In the genomic region with DNA sequence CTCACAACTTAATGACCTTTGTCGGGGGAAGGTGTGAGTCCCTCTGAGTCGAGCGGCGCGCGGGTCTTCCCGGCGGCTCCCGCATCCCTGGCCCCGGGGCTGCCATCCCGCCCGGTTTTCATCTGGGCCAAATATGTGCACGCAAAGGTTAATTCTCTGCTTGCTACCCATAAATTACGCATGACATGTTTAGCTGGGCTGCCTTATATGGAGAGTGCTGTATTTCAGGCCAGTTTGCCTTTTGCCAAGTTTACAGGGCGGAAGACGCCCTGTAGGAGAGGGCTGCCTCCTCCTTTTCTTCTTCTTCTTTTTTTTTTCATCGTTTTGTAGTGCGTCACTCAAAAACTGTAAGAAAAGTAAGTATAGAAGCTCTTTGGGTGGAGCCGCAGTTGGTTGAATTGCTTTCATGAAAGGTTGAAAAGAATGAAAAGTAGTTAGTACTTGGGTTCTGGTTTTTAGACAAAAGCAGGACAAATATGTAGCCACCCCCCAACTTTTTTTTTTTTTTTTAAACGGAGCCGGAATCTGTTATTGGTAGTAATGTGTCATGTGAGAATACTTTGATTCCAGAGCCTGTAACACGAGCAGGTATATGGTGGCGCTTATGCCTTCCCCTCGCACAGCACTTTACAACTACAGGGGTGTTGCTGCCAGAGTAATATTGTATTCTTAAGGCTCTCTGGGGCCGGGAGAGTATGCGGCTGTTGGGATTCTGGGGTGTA, we compare ENCODE assay signal across 8 cellular contexts. TPM values are rescaled to one million over a fixed set of nuclear protein-coding genes. Genes with fewer than 3 reads are reported as not detected.
DNase-seq lines count a peak whose midpoint lies in the region; ATAC-seq and TF ChIP-seq lines count a peak whose summit lies in the region.

No MANE protein-coding gene starts in this region.

- no peaks in the 10 kb centered on the region for H4K20me1 ChIP-seq in neural progenitor cell (ENCODE audit: low read depth)

- no peak overlapping the region for H3K9ac ChIP-seq in neural progenitor cell

- H3K79me2 ChIP-seq in neural progenitor cell (ENCODE audit: low read depth), result peaks cover 23% of the 10 kb centered on the region

- H2AFZ ChIP-seq in neural progenitor cell (replicated peaks), result peak overlapping the region; percentile 95

- H3K36me3 Mint-ChIP-seq in activated T-helper 17 cell treated with anti-CD3 and anti-CD28 coated beads, Interleukin-2, amount 50 U/mL, for 72 hours (ENCODE audit: low read depth), result peaks cover 59% of the 10 kb centered on the region
- H3K36me3 Mint-ChIP-seq in neural progenitor cell, result peaks cover 2% of the 10 kb centered on the region

- peaks cover 31% of the 10 kb centered on the region for H3K4me1 Mint-ChIP-seq in activated T-helper 17 cell treated with anti-CD3 and anti-CD28 coated beads, Interleukin-2, amount 50 U/mL, for 72 hours
- peaks cover 37% of the 10 kb centered on the region for H3K4me1 Mint-ChIP-seq in neural progenitor cell

- no peak overlapping the region for H3K27ac ChIP-seq in neural progenitor cell

- H3K9me3 Mint-ChIP-seq in activated T-helper 17 cell treated with anti-CD3 and anti-CD28 coated beads, Interleukin-2, amount 50 U/mL, for 72 hours, result no peaks in the 10 kb centered on the region
- no peaks in the 10 kb centered on the region for H3K9me3 Mint-ChIP-seq in neural progenitor cell

- H3K4me1 ChIP-seq in neural progenitor cell, result peaks cover 6% of the 10 kb centered on the region

- H3K4me3 ChIP-seq in fibroblast of villous mesenchyme (ENCODE audit: low read depth, low read length), result peak overlapping the region; percentile 69
- peak overlapping the region; percentile 58 for H3K4me3 ChIP-seq in neural progenitor cell

- peaks cover 21% of the 10 kb centered on the region for H3F3A ChIP-seq in neural progenitor cell (ENCODE audit: low read depth)

- H3K27me3 ChIP-seq in neural progenitor cell, result peaks cover 43% of the 10 kb centered on the region

- no peaks in the 10 kb centered on the region for H3K9me3 ChIP-seq in neural progenitor cell (ENCODE audit: low read depth)

- H3K4me3 Mint-ChIP-seq in activated T-helper 17 cell treated with anti-CD3 and anti-CD28 coated beads, Interleukin-2, amount 50 U/mL, for 72 hours, result peak overlapping the region; percentile 87
- peak overlapping the region; percentile 97 for H3K4me3 Mint-ChIP-seq in neural progenitor cell

- no peaks in the 10 kb centered on the region for H3K27me3 Mint-ChIP-seq in activated T-helper 17 cell treated with anti-CD3 and anti-CD28 coated beads, Interleukin-2, amount 50 U/mL, for 72 hours
- H3K27me3 Mint-ChIP-seq in neural progenitor cell (ENCODE audit: insufficient read depth, low read depth), result no peaks in the 10 kb centered on the region

- H3K27ac Mint-ChIP-seq in activated T-helper 17 cell treated with anti-CD3 and anti-CD28 coated beads, Interleukin-2, amount 50 U/mL, for 72 hours, result peak overlapping the region; percentile 88
- peak overlapping the region; percentile 92 for H3K27ac Mint-ChIP-seq in neural progenitor cell

- H3K36me3 ChIP-seq in neural progenitor cell, result no peaks in the 10 kb centered on the region

- peak overlapping the region; percentile 93 for H3K4me2 ChIP-seq in neural progenitor cell

- ATAC-seq in GM18909 (IDR thresholded peaks at IDR 0.05; ENCODE audit: poor library complexity, unreplicated experiment) (peak; percentile 8), HG03280 (IDR thresholded peaks at IDR 0.05; ENCODE audit: unreplicated experiment) (peak; percentile 18)
- ATAC-seq in activated T-helper 17 cell treated with anti-CD3 and anti-CD28 coated beads, Interleukin-2, amount 50 U/mL, for 72 hours (replicated peaks), result peak; percentile 45

- peak; percentile 58 to 72 for DNase-seq in AML-193 (lab: John Stamatoyannopoulos, UW)
- peak; percentile 60 for DNase-seq in NCI-H524 treated with DMSO at 0.1 percent for 48 hours (lab: John Stamatoyannopoulos, UW)
- peak; percentile 95 for DNase-seq in fibroblast of villous mesenchyme (ENCODE audit: low read depth)
- DNase-seq in neural progenitor cell (ENCODE audit: low spot score), result peak; percentile 16
- no peak for DNase-seq in 8988T

- no peak for TF ChIP-seq CTCF in fibroblast of villous mesenchyme (IDR thresholded peaks at IDR 0.05; ENCODE audit: insufficient read depth, low read depth, low read length)
- no peak for TF ChIP-seq CTCF in neural progenitor cell (IDR thresholded peaks at IDR 0.05)

RNA-seq across cellular contexts. Expression of a gene that starts 0.9 kb away (rescaled TPM):
- 100 to 1,000 TPM; 322 to 452 TPM for total RNA-seq in activated T-helper 17 cell treated with anti-CD3 and anti-CD28 coated beads, Interleukin-2, amount 50 U/mL, for 72 hours
- total RNA-seq in fibroblast of villous mesenchyme, result 440 and 445 TPM in 2 replicates
- 9.8 and 14.7 TPM in 2 replicates for total RNA-seq in neural progenitor cell (ENCODE audit: low replicate concordance)

Comparison
In these comparisons a context has a peak if more than half of its experiments do, and no peak if none do; other contexts are left out.
1. RNA of a gene that starts 0.9 kb away (total RNA-seq): 322 to 452 TPM in activated T-helper 17 cell treated with anti-CD3 and anti-CD28 coated beads, Interleukin-2, amount 50 U/mL, for 72 hours and 440 to 445 TPM in fibroblast of villous mesenchyme; 9.8 to 14.7 TPM in neural progenitor cell; every median in the first group is over 10 times any median in the second.
2. Peak in every context shown above with its lines, with median percentiles within 50 percentile points of each other: ATAC-seq.